ENCODE assay signal across 8 cellular contexts in genomic region chr6:144219056-144219685, GRCh38.
DNase-seq lines count a peak whose midpoint lies in the region; ATAC-seq, FAIRE-seq and TF ChIP-seq lines count a peak whose summit lies in the region.

No MANE protein-coding gene starts in this region.

- H3K9me2 ChIP-seq in neural cell (ENCODE audit: insufficient read depth, low read length), result no peaks in the 10 kb centered on the region

- TF ChIP-seq CTCF in BE2C (IDR thresholded peaks at IDR 0.05; ENCODE audit: low read depth, low read length) (peak; percentile 55), neural cell (IDR thresholded peaks at IDR 0.05; ENCODE audit: poor library complexity, severe bottlenecking) (peak; percentile 70), vagina (IDR thresholded peaks at IDR 0.05) (peak in 1 of 3 experiments; percentile 52)

- no peak for ATAC-seq in HG02938 (IDR thresholded peaks at IDR 0.05; ENCODE audit: unreplicated experiment)
- no peak for ATAC-seq in HG02623 (IDR thresholded peaks at IDR 0.05; ENCODE audit: unreplicated experiment)

- H2AFZ ChIP-seq in neural cell (ENCODE audit: low read depth, low read length), result no peak overlapping the region

- H3K27ac ChIP-seq in neural cell (ENCODE audit: low read length), result no peak overlapping the region
- no peak overlapping the region for H3K27ac ChIP-seq in vagina

- DNase-seq in BE2C (no peak), GM12891 (ENCODE audit: insufficient read length, low spot score) (peak; percentile 18), NCI-H774 (lab: John Stamatoyannopoulos, UW) (peak; percentile 67), dermis microvascular lymphatic vessel endothelial cell (ENCODE audit: low read depth in 2 of 2) (peak; percentile 57 to 72), vagina (ENCODE audit: extremely low spot score in 2 of 2) (no peak)

- no peak overlapping the region for H3K9ac ChIP-seq in neural cell (ENCODE audit: low read length)

- no peaks in the 10 kb centered on the region for H3F3A ChIP-seq in neural cell (ENCODE audit: insufficient read depth, low read length, poor library complexity, severe bottlenecking)

- no peak for FAIRE-seq in GM12891 (lab: Jason Lieb, UNC)

- TF ChIP-seq POLR2A in GM12891 (IDR thresholded peaks at IDR 0.05; ENCODE audit: low read depth, low read length) (no peak), vagina (IDR thresholded peaks at IDR 0.05) (no peak)

- no peak for TF ChIP-seq EP300 in neural cell (conservative IDR thresholded peaks at IDR 0.05; ENCODE audit: poor library complexity, severe bottlenecking)

- intact Hi-C loops in vagina (cut with DNase I), result loop anchor here (5.0 to 10.0 kb wide), 3 partner anchors 68 to 266 kb away; partner anchors contain the start of genes SF3B5 and UTRN

- no peaks in the 10 kb centered on the region for H3K27me3 ChIP-seq in BE2C
- H3K27me3 ChIP-seq in neural cell (ENCODE audit: insufficient read depth, low read depth, low read length), result no peaks in the 10 kb centered on the region
- H3K27me3 ChIP-seq in vagina, result no peaks in the 10 kb centered on the region

- no peaks in the 10 kb centered on the region for H3K36me3 ChIP-seq in BE2C
- no peaks in the 10 kb centered on the region for H3K36me3 ChIP-seq in neural cell (ENCODE audit: insufficient read depth, low read length)
- no peaks in the 10 kb centered on the region for H3K36me3 ChIP-seq in vagina

- no peak overlapping the region for H3K4me2 ChIP-seq in neural cell (ENCODE audit: low read length)

- peak; percentile 53 for TF ChIP-seq RAD21 in neural cell (conservative IDR thresholded peaks at IDR 0.05)

- no peaks in the 10 kb centered on the region for H4K20me1 ChIP-seq in neural cell (ENCODE audit: insufficient read depth)

- H3K4me1 ChIP-seq in BE2C, result no peaks in the 10 kb centered on the region
- peaks cover 11% of the 10 kb centered on the region for H3K4me1 ChIP-seq in vagina

- no peaks in the 10 kb centered on the region for H3K9me3 ChIP-seq in BE2C
- H3K9me3 ChIP-seq in neural cell (ENCODE audit: low read length), result no peaks in the 10 kb centered on the region
- no peaks in the 10 kb centered on the region for H3K9me3 ChIP-seq in vagina

- H3K4me3 ChIP-seq in BE2C (ENCODE audit: low read depth, low read length) (no peak overlapping the region), neural cell (ENCODE audit: low read length) (no peak overlapping the region), vagina (no peak overlapping the region)

- H3K79me2 ChIP-seq in neural cell (replicated peaks; ENCODE audit: insufficient read depth, low read length), result no peaks in the 10 kb centered on the region

TF ChIP-seq in GM12891, 5 proteins besides CTCF, POLR2A, EP300 and RAD21:
- no peak for TF ChIP-seq POU2F2 (IDR thresholded peaks at IDR 0.05; ENCODE audit: low read depth, low read length)
- no peak for TF ChIP-seq POLR2AphosphoS5 (IDR thresholded peaks at IDR 0.05; ENCODE audit: low read depth, low read length)
- no peak for TF ChIP-seq TAF1 (IDR thresholded peaks at IDR 0.05; ENCODE audit: low read depth, low read length)

TF ChIP-seq in neural cell, 6 proteins besides CTCF, POLR2A, EP300 and RAD21:
- peak; percentile 38 for TF ChIP-seq SMC3 (conservative IDR thresholded peaks at IDR 0.05; ENCODE audit: poor library complexity)
- TF ChIP-seq TAF1 (IDR thresholded peaks at IDR 0.05; ENCODE audit: low read depth), result no peak

Comparison
In these comparisons a context has a peak if more than half of its experiments do, and no peak if none do; other contexts are left out.
1. DNase-seq: peak in GM12891 (single experiment), NCI-H774 (single experiment) and dermis microvascular lymphatic vessel endothelial cell (2 of 2); none in BE2C (single experiment) and vagina (0 of 2).